In the genomic region with DNA sequence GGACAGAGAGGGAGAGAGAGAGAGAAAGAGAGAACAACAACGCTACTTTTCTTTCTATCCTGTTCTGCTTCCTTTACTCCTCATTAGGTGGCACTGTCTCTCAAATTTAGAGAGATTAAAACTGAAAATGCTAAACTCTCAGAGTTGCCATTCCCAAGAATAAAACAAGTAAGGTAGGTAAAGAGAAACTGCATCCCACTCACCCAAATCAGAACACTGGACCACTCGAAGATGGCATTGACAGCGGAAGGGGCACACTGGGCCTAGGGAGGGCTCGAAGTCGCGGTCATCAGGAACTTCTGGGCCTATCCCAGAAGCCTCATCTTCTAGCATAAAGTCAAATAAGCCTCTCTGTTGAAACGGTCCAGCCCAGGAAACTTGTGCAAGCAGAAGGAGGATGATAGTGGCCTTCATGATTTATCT, we compare ENCODE assay signal across 8 cellular contexts. TPM values are rescaled to one million over a fixed set of nuclear protein-coding genes. Genes with fewer than 3 reads are reported as not detected.
DNase-seq lines count a peak whose midpoint lies in the region; ATAC-seq, FAIRE-seq and TF ChIP-seq lines count a peak whose summit lies in the region.

No MANE protein-coding gene starts in this region.

- H2AFZ ChIP-seq in PC-3 (ENCODE audit: low read length), result peak overlapping the region; percentile 91

- intact Hi-C loops in PC-3 (cut with micrococcal nuclease) (loop anchor here (1.0 to 5.0 kb wide), 5 partner anchors 64 to 201 kb away; partner anchors contain the start of gene LUM), psoas muscle (cut with DNase I) (loop anchor here in 1 of 2 donors (10.0 kb wide), 1 partner anchor 147 kb away; no protein-coding TSS in a partner anchor), posterior cingulate gyrus (cut with DNase I) (loop anchor here (1.0 to 10.0 kb wide), 2 partner anchors 148 to 177 kb away; no protein-coding TSS in a partner anchor)

- peak overlapping the region; percentile 80 for H3K4me2 ChIP-seq in PC-3 (ENCODE audit: low read length)

- H3K9me2 ChIP-seq in PC-3 (replicated peaks; ENCODE audit: low read length), result no peaks in the 10 kb centered on the region

- no peaks in the 10 kb centered on the region for H3K36me3 Mint-ChIP-seq in stimulated activated memory B cell treated with anti-CD40 and anti-IgM and Interleukin-4, amounts not matched to agents 10 μg/mL and 1 μg/mL and 100 μg/mL, for 72 hours

- H3K27ac ChIP-seq in PC-3 (ENCODE audit: low read length), result no peak overlapping the region
- no peak overlapping the region for H3K27ac ChIP-seq in psoas muscle

- H3K27ac Mint-ChIP-seq in stimulated activated memory B cell treated with anti-CD40 and anti-IgM and Interleukin-4, amounts not matched to agents 10 μg/mL and 1 μg/mL and 100 μg/mL, for 72 hours, result no peak overlapping the region

- H3K4me3 ChIP-seq in PC-3 (ENCODE audit: low read length), result peak overlapping the region; percentile 58
- peak overlapping the region; percentile 45 for H3K4me3 ChIP-seq in psoas muscle

- H3K9me3 Mint-ChIP-seq in stimulated activated memory B cell treated with anti-CD40 and anti-IgM and Interleukin-4, amounts not matched to agents 10 μg/mL and 1 μg/mL and 100 μg/mL, for 72 hours, result no peaks in the 10 kb centered on the region

- no peaks in the 10 kb centered on the region for H3K36me3 ChIP-seq in PC-3 (ENCODE audit: low read depth, low read length)
- no peaks in the 10 kb centered on the region for H3K36me3 ChIP-seq in psoas muscle (ENCODE audit: insufficient read depth in 1 of 2, low read depth in 1 of 2)

- peak; percentile 44 for DNase-seq in PC-3
- DNase-seq in fibroblast of the conjunctiva (ENCODE audit: low read depth), result peak; percentile 34
- DNase-seq in psoas muscle, result peak; percentile 13 to 42
- DNase-seq in GM19239 (ENCODE audit: insufficient read length, low spot score), result no peak
- no peak for DNase-seq in posterior cingulate gyrus

- H3K9me3 ChIP-seq in PC-3 (ENCODE audit: low read length), result no peaks in the 10 kb centered on the region
- H3K9me3 ChIP-seq in psoas muscle, result no peaks in the 10 kb centered on the region

- peak overlapping the region; percentile 28 for H3K9ac ChIP-seq in PC-3 (ENCODE audit: low read length)

- no peaks in the 10 kb centered on the region for H3K27me3 Mint-ChIP-seq in stimulated activated memory B cell treated with anti-CD40 and anti-IgM and Interleukin-4, amounts not matched to agents 10 μg/mL and 1 μg/mL and 100 μg/mL, for 72 hours

- H3K4me1 ChIP-seq in PC-3 (ENCODE audit: insufficient read depth, low read length) (no peaks in the 10 kb centered on the region), psoas muscle (no peaks in the 10 kb centered on the region)

- TF ChIP-seq CTCF in GM12872 (IDR thresholded peaks at IDR 0.05; ENCODE audit: insufficient read depth, low read depth, low read length) (peak; percentile 38; the same call in 1 of the 3 replicates), PC-3 (conservative IDR thresholded peaks at IDR 0.05; ENCODE audit: low read depth, low read length) (peak; percentile 72), psoas muscle (IDR thresholded peaks at IDR 0.05) (peak; percentile 34)

- no peaks in the 10 kb centered on the region for H3K79me2 ChIP-seq in PC-3 (ENCODE audit: low read length)

- WGBS in psoas muscle, 3 donors, result 40 to 60% (median 54%) methylated on average over 7 of the region's 7 CpGs

- no peaks in the 10 kb centered on the region for H4K20me1 ChIP-seq in PC-3 (ENCODE audit: low read length)

- ATAC-seq in PC-3 (peak; percentile 75), psoas muscle (peak in 3 of 4 donors; percentile 28 to 56 (median 52)), HG03521 (IDR thresholded peaks at IDR 0.05; ENCODE audit: unreplicated experiment) (no peak)
- ATAC-seq in stimulated activated memory B cell treated with anti-CD40 and anti-IgM and Interleukin-4, amounts not matched to agents 10 μg/mL and 1 μg/mL and 100 μg/mL, for 72 hours, result no peak

- no peak overlapping the region for H3K4me3 Mint-ChIP-seq in stimulated activated memory B cell treated with anti-CD40 and anti-IgM and Interleukin-4, amounts not matched to agents 10 μg/mL and 1 μg/mL and 100 μg/mL, for 72 hours

- no peak for FAIRE-seq in GM19239 (lab: Jason Lieb, UNC)

- POLR2A ChIA-PET in PC-3 (lab: Charles Lee; ENCODE audit: unreplicated experiment), result no interaction called here

- no TSS peak for BruUV-seq in PC-3 (replicated peaks; lab: Mats Ljungman, UMichigan)

- H3F3A ChIP-seq in PC-3 (ENCODE audit: low read length, unreplicated experiment), result no peaks in the 10 kb centered on the region

- CTCF ChIA-PET in PC-3 (lab: Charles Lee), result interaction anchor here (0.6 kb wide), 2 partner anchors 15 to 226 kb away, joined by 3 to 4 read pairs; no protein-coding TSS in a partner anchor

- H3K4me1 Mint-ChIP-seq in stimulated activated memory B cell treated with anti-CD40 and anti-IgM and Interleukin-4, amounts not matched to agents 10 μg/mL and 1 μg/mL and 100 μg/mL, for 72 hours, result no peaks in the 10 kb centered on the region

- H3K27me3 ChIP-seq in PC-3 (ENCODE audit: low read length) (peaks cover 3% of the 10 kb centered on the region; the same call in 1 of the 2 replicates), psoas muscle (ENCODE audit: insufficient read depth in 3 of 3, low read length in 2 of 3) (no peaks in the 10 kb centered on the region)

RNA-seq across cellular contexts. Expression of gene DCN, which starts 4.5 kb away (rescaled TPM):
- total RNA-seq in PC-3 (2014; rRNA removed) (not detected in 2 replicates), psoas muscle (100 to 1,000 TPM; 224 to 361 (median 310) TPM)
- polyA plus RNA-seq in psoas muscle, result 100 to 1,000 TPM; 219 to 227 (median 222) TPM

Comparison
In these comparisons a context has a peak if more than half of its experiments do, and no peak if none do; other contexts are left out.
1. ATAC-seq: peak in PC-3 (single experiment) and psoas muscle (3 of 4); none in HG03521 (single experiment) and stimulated activated memory B cell treated with anti-CD40 and anti-IgM and Interleukin-4, amounts not matched to agents 10 μg/mL and 1 μg/mL and 100 μg/mL, for 72 hours (single experiment).
2. DNase-seq: peak in PC-3 (single experiment), fibroblast of the conjunctiva (single experiment) and psoas muscle (2 of 2); none in GM19239 (single experiment) and posterior cingulate gyrus (0 of 10).
3. RNA of gene DCN, which starts 4.5 kb away (total RNA-seq): 224 to 361 TPM in psoas muscle; not detected in PC-3; every median in the first group is over 100 times any median in the second.
4. Peak in every context shown above with its lines, with median percentiles within 50 percentile points of each other: CTCF ChIP-seq.